ENCODE assay signal across 13 cellular contexts in genomic region chr2:100064165-100064564, GRCh38.
"Had no signal": no experiment of that assay in that cellular context is flagged by ENCODE, and none has a peak within 500 bp of the region (broad histone marks: within the 10 kb centered on the region; RNA-seq: fewer than 3 reads in every experiment).

No MANE protein-coding gene starts in this region.

- H3K9me3 ChIP-seq: testis had no signal

- H3K4me3 ChIP-seq: heart left ventricle, testis had no signal

- H3K9ac ChIP-seq: parathyroid adenoma had no signal

- H3K4me3 Mint-ChIP-seq: brain, nephron progenitor cell, type B pancreatic cell had no signal

- H3K27me3 ChIP-seq: heart left ventricle, testis had no signal

- H3K27ac Mint-ChIP-seq: nephron progenitor cell, type B pancreatic cell had no signal

- ATAC-seq: heart left ventricle, left ventricle myocardium superior, right cardiac atrium had no signal

- DNase-seq: activated CD4-positive, alpha-beta T cell treated with anti-CD3 and anti-CD28 coated beads for 1 hour; aorta; heart left ventricle; left ventricle myocardium superior; nephron progenitor cell; right cardiac atrium; stimulated activated CD4-positive, alpha-beta T cell treated with anti-CD3 and anti-CD28 coated beads, Interleukin-4, amount 100 ng/mL, for 24 hours; T-helper 1 cell; testis; WERI-Rb-1 had no signal

- H3K36me3 ChIP-seq: heart left ventricle, WERI-Rb-1 had no signal

- H2AFZ ChIP-seq: parathyroid adenoma had no signal

- H3K79me2 ChIP-seq: parathyroid adenoma had no signal

- H3K27ac ChIP-seq: heart left ventricle, parathyroid adenoma, testis, WERI-Rb-1 had no signal

- H3K9me3 Mint-ChIP-seq: type B pancreatic cell had no signal
